ENCODE assay signal across 16 cellular contexts in the genomic region with DNA sequence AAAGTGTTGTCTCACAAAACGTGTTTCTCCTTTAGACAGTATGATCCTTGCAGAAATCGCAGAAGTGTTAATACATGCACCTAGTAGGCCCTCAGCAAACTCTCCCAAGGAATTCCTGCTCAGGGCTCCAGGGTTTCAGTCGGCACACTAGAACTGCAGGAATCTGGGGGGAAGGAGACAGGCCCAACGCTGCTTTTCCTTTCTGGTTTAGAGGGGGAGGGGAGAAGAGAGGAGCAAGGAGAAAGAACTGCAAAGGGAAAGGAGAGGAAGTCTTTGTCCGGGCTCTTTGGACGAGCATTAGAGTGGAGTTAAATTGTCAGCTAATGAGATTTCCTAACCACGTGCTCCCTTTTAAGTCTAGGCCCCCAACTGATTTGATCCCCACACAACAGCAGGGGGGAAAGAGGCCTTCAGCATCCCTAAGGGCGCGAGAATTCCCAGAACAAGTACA.
DNase-seq lines count a peak whose midpoint lies in the region; TF ChIP-seq lines count a peak whose summit lies in the region.
"Had no signal": no experiment of that assay in that cellular context is flagged by ENCODE, and none has a peak within 500 bp of the region (broad histone marks: within the 10 kb centered on the region; RNA-seq: fewer than 3 reads in every experiment).

No MANE protein-coding gene starts in this region.

- DNase-seq in MM.1S = no peak
- DNase-seq in endothelial cell (ENCODE audit: low spot score) = peak; percentile 6
- DNase-seq in SKM-1 (lab: John Stamatoyannopoulos, UW; ENCODE audit: unreplicated experiment) = no peak
- DNase-seq in putamen (ENCODE audit: low spot score) = no peak
- DNase-seq in NCI-H2029 treated with DMSO at 0.1 percent for 48 hours (lab: John Stamatoyannopoulos, UW) = no peak
- DNase-seq in stimulated activated CD4-positive, alpha-beta T cell treated with anti-CD3 and anti-CD28 coated beads, Interleukin-4, amount 100 ng/mL, for 4 hours = no peak
- DNase-seq: activated CD4-positive, alpha-beta T cell treated with anti-CD3 and anti-CD28 coated beads, Interleukin-2, amount 50 U/mL, for 48 hours; AML-193; DMS53; NCI-H1048; upper lobe of left lung had no signal

- H2AFZ ChIP-seq in MM.1S (ENCODE audit: low read length) = no peak overlapping the region
- no peak overlapping the region for H2AFZ ChIP-seq in neural cell (ENCODE audit: low read depth, low read length)

- H3K27me3 ChIP-seq in MM.1S (replicated peaks; ENCODE audit: insufficient read depth, low read length) (no peaks in the 10 kb centered on the region), neural cell (ENCODE audit: insufficient read depth, low read depth, low read length) (no peaks in the 10 kb centered on the region)

- H3K9ac ChIP-seq in ES-I3 (ENCODE audit: low read depth, low read length) = peak overlapping the region; percentile 13
- H3K9ac ChIP-seq in MM.1S (ENCODE audit: low read length) = peak overlapping the region; percentile 40
- H3K9ac ChIP-seq in neural cell (ENCODE audit: low read length) = no peak overlapping the region

- TF ChIP-seq EP300 in neural cell (conservative IDR thresholded peaks at IDR 0.05; ENCODE audit: poor library complexity, severe bottlenecking) = no peak

- no peak for TF ChIP-seq RAD21 in neural cell (conservative IDR thresholded peaks at IDR 0.05)

- peak overlapping the region; percentile 100 for H3K27ac Mint-ChIP-seq in endothelial cell (ENCODE audit: unreplicated experiment)
- H3K27ac Mint-ChIP-seq: activated T-helper 2 cell treated with anti-CD3 and anti-CD28 coated beads, Interferon-gamma antibody, Interleukin-2, Interleukin-4, amounts not matched to agents 10 μg/mL and 5 μg/mL and 100 μg/mL, durations not matched to agents 14 hours and 24 hours and 36 hours; stimulated activated memory B cell treated with anti-CD40 and anti-IgM and Interleukin-4, amounts not matched to agents 10 μg/mL and 1 μg/mL and 100 μg/mL, for 72 hours had no signal

- H3K27ac ChIP-seq in MM.1S (ENCODE audit: low read length) (peak overlapping the region; percentile 79; the same call in 1 of the 2 replicates), neural cell (ENCODE audit: low read length) (no peak overlapping the region)
- H3K27ac ChIP-seq: upper lobe of left lung had no signal

- H3K9me3 Mint-ChIP-seq in endothelial cell (ENCODE audit: unreplicated experiment) = no peaks in the 10 kb centered on the region
- H3K9me3 Mint-ChIP-seq: activated T-helper 2 cell treated with anti-CD3 and anti-CD28 coated beads, Interferon-gamma antibody, Interleukin-2, Interleukin-4, amounts not matched to agents 10 μg/mL and 5 μg/mL and 100 μg/mL, durations not matched to agents 14 hours and 24 hours and 36 hours; stimulated activated memory B cell treated with anti-CD40 and anti-IgM and Interleukin-4, amounts not matched to agents 10 μg/mL and 1 μg/mL and 100 μg/mL, for 72 hours had no signal

- H3K9me3 ChIP-seq in ES-I3 (ENCODE audit: control insufficient read depth, insufficient read depth, low read length) (no peaks in the 10 kb centered on the region), MM.1S (replicated peaks; ENCODE audit: insufficient read depth, low read length) (no peaks in the 10 kb centered on the region), neural cell (ENCODE audit: low read length) (no peaks in the 10 kb centered on the region)
- H3K9me3 ChIP-seq: upper lobe of left lung had no signal

- TF ChIP-seq CTCF in MM.1S (IDR thresholded peaks at IDR 0.05; ENCODE audit: low read length) = no peak
- no peak for TF ChIP-seq CTCF in endothelial cell (IDR thresholded peaks at IDR 0.05; ENCODE audit: unreplicated experiment)
- TF ChIP-seq CTCF in neural cell (IDR thresholded peaks at IDR 0.05; ENCODE audit: poor library complexity, severe bottlenecking) = no peak

- H3K4me3 ChIP-seq in MM.1S (ENCODE audit: low read length) (peak overlapping the region; percentile 38; the same call in 1 of the 2 replicates), neural cell (ENCODE audit: low read length) (peak overlapping the region; percentile 99)
- H3K4me3 ChIP-seq: lung, upper lobe of left lung had no signal

- H3K27me3 Mint-ChIP-seq in endothelial cell (ENCODE audit: unreplicated experiment) = peaks cover 30% of the 10 kb centered on the region

- peak overlapping the region; percentile 84 for H3K4me3 Mint-ChIP-seq in endothelial cell (ENCODE audit: unreplicated experiment)
- H3K4me3 Mint-ChIP-seq: stimulated activated memory B cell treated with anti-CD40 and anti-IgM and Interleukin-4, amounts not matched to agents 10 μg/mL and 1 μg/mL and 100 μg/mL, for 72 hours had no signal

- H3K4me1 ChIP-seq in ES-I3 (ENCODE audit: insufficient read depth, low read length) = peaks cover 50% of the 10 kb centered on the region
- H3K4me1 ChIP-seq in MM.1S (ENCODE audit: low read length) = peaks cover 57% of the 10 kb centered on the region

- no peaks in the 10 kb centered on the region for H3K36me3 ChIP-seq in ES-I3 (ENCODE audit: insufficient read depth, low read length)
- H3K36me3 ChIP-seq in MM.1S (replicated peaks; ENCODE audit: insufficient read depth, low read length) = no peaks in the 10 kb centered on the region
- no peaks in the 10 kb centered on the region for H3K36me3 ChIP-seq in neural cell (ENCODE audit: insufficient read depth, low read length)
- H3K36me3 ChIP-seq: upper lobe of left lung had no signal

- peaks cover 24% of the 10 kb centered on the region for H3K36me3 Mint-ChIP-seq in endothelial cell (ENCODE audit: low read depth, unreplicated experiment)
- H3K36me3 Mint-ChIP-seq: stimulated activated memory B cell treated with anti-CD40 and anti-IgM and Interleukin-4, amounts not matched to agents 10 μg/mL and 1 μg/mL and 100 μg/mL, for 72 hours had no signal

- H3F3A ChIP-seq in MM.1S (ENCODE audit: insufficient read depth, low read length) = peaks cover 53% of the 10 kb centered on the region
- H3F3A ChIP-seq in neural cell (ENCODE audit: insufficient read depth, low read length, poor library complexity, severe bottlenecking) = no peaks in the 10 kb centered on the region

- H3K4me1 Mint-ChIP-seq in endothelial cell (ENCODE audit: unreplicated experiment) = peaks cover 60% of the 10 kb centered on the region

- H3K4me2 ChIP-seq in MM.1S (ENCODE audit: low read depth, low read length) (peak overlapping the region; percentile 80), neural cell (ENCODE audit: low read length) (peak overlapping the region; percentile 26)

- H3K79me2 ChIP-seq in MM.1S (ENCODE audit: low read length) (peaks cover 90% of the 10 kb centered on the region), neural cell (replicated peaks; ENCODE audit: insufficient read depth, low read length) (peaks cover 10% of the 10 kb centered on the region)

- H3K9me2 ChIP-seq in MM.1S (replicated peaks; ENCODE audit: insufficient read depth, low read length) (no peaks in the 10 kb centered on the region), neural cell (ENCODE audit: insufficient read depth, low read length) (no peaks in the 10 kb centered on the region)

- H4K20me1 ChIP-seq in MM.1S (ENCODE audit: insufficient read depth, low read length) (no peaks in the 10 kb centered on the region), neural cell (ENCODE audit: insufficient read depth) (no peaks in the 10 kb centered on the region)

TF ChIP-seq in neural cell, 6 proteins besides CTCF, POLR2A, EP300 and RAD21:
- TF ChIP-seq REST (IDR thresholded peaks at IDR 0.05; ENCODE audit: borderline replicate concordance) (no peak), TAF1 (IDR thresholded peaks at IDR 0.05; ENCODE audit: low read depth) (no peak), EZH2 (IDR thresholded peaks at IDR 0.05; ENCODE audit: borderline replicate concordance, insufficient read depth, low read length, poor library complexity, severe bottlenecking) (no peak), SMC3 (conservative IDR thresholded peaks at IDR 0.05; ENCODE audit: poor library complexity) (no peak), MXI1 (conservative IDR thresholded peaks at IDR 0.05; ENCODE audit: poor library complexity, severe bottlenecking) (no peak)
